Comparison of ENCODE assay signal across 8 cellular contexts in genomic region chr2:12169060-12169406, GRCh38.
A peak's percentile ranks its signal among the peaks of the same experiment; 100 is the strongest.
DNase-seq lines count a peak whose midpoint lies in the region; ATAC-seq and TF ChIP-seq lines count a peak whose summit lies in the region.

No MANE protein-coding gene starts in this region.

- H4K91ac ChIP-seq in neuronal stem cell (ENCODE audit: low read depth, low read length, poor library complexity) = no peak overlapping the region

- no peak overlapping the region for H3K27ac ChIP-seq in neuronal stem cell (replicated peaks; ENCODE audit: low read length)

- H2BK15ac ChIP-seq in neuronal stem cell (ENCODE audit: low read length) = no peak overlapping the region

- H3K36me3 ChIP-seq in neuronal stem cell (replicated peaks in 1 of 2; ENCODE audit: control insufficient read depth in 2 of 2, insufficient read depth in 2 of 2, low read length in 2 of 2) = no peaks in the 10 kb centered on the region

- peak; percentile 82 for DNase-seq in CD1c-positive myeloid dendritic cell (ENCODE audit: extremely low spot score)
- DNase-seq in NB4 (ENCODE audit: low read depth) = peak; percentile 79
- DNase-seq in omental fat pad (ENCODE audit: low spot score) = no peak
- DNase-seq in DMS53 (lab: John Stamatoyannopoulos, UW) = no peak
- no peak for DNase-seq in neuronal stem cell (ENCODE audit: low spot score)
- no peak for DNase-seq in NCI-H1105 treated with DMSO at 0.1 percent for 48 hours (lab: John Stamatoyannopoulos, UW)

- no peak overlapping the region for H3K14ac ChIP-seq in neuronal stem cell (ENCODE audit: low read length)

- no peak for TF ChIP-seq CTCF in NB4 (IDR thresholded peaks at IDR 0.05; ENCODE audit: low read depth, low read length)
- TF ChIP-seq CTCF in omental fat pad (IDR thresholded peaks at IDR 0.05) = no peak

- no peak for TF ChIP-seq POLR2A in NB4 (IDR thresholded peaks at IDR 0.05; ENCODE audit: extremely low read depth, insufficient read length)

- no peak overlapping the region for H4K8ac ChIP-seq in neuronal stem cell (ENCODE audit: low read depth, low read length)

- ATAC-seq in esophagus mucosa (peak; percentile 52), omental fat pad (ENCODE audit: low FRiP score) (peak; percentile 60), HG03460 (IDR thresholded peaks at IDR 0.05; ENCODE audit: unreplicated experiment) (no peak)

- no CpG with 5 or more reads among the region's 4 CpGs for WGBS in neuronal stem cell (ENCODE audit: extremely low coverage in 2 of 2, insufficient read length in 2 of 2, insufficient replicate concordance in 1 of 2), 2 donors

- no peak overlapping the region for H2BK5ac ChIP-seq in neuronal stem cell (ENCODE audit: low read length)

- H3K9me3 ChIP-seq in neuronal stem cell (replicated peaks in 1 of 2; ENCODE audit: control insufficient read depth in 2 of 2, insufficient read depth in 1 of 2, low read depth in 1 of 2, low read length in 2 of 2) = no peaks in the 10 kb centered on the region

- no peaks in the 10 kb centered on the region for H3K79me1 ChIP-seq in neuronal stem cell (ENCODE audit: low read depth, low read length)

- no peak overlapping the region for H3K18ac ChIP-seq in neuronal stem cell (ENCODE audit: low read length)

- no peak overlapping the region for H3K4me3 ChIP-seq in NB4 (ENCODE audit: low read depth, low read length)
- no peak overlapping the region for H3K4me3 ChIP-seq in neuronal stem cell (ENCODE audit: low read length in 2 of 2)

- no peak overlapping the region for H2BK12ac ChIP-seq in neuronal stem cell (ENCODE audit: low read length)

- H3K4me1 ChIP-seq in neuronal stem cell (ENCODE audit: control insufficient read depth in 2 of 2, insufficient read depth in 1 of 2, low read depth in 1 of 2, low read length in 2 of 2) = peaks cover 14 to 19% of the 10 kb centered on the region in 2 donors

- no peak overlapping the region for H2AFZ ChIP-seq in neuronal stem cell (ENCODE audit: low read length)

- H3K4me2 ChIP-seq in neuronal stem cell (ENCODE audit: insufficient read depth, low read length, poor library complexity, severe bottlenecking) = no peak overlapping the region

- H3K23ac ChIP-seq in neuronal stem cell (ENCODE audit: low read depth, low read length, poor library complexity) = no peak overlapping the region

- no peak overlapping the region for H2AK5ac ChIP-seq in neuronal stem cell (ENCODE audit: low read depth, low read length)

- H3K9ac ChIP-seq in neuronal stem cell (ENCODE audit: low read depth, low read length, poor library complexity) = no peak overlapping the region

- H2BK120ac ChIP-seq in neuronal stem cell (ENCODE audit: low read depth, low read length) = no peak overlapping the region

- H3K27me3 ChIP-seq in neuronal stem cell (ENCODE audit: control insufficient read depth in 3 of 3, insufficient read depth in 3 of 3, low read depth in 1 of 3, low read length in 3 of 3) = no peaks in the 10 kb centered on the region

- H3K4ac ChIP-seq in neuronal stem cell (ENCODE audit: low read length) = no peak overlapping the region

Comparison
In these comparisons a context has a peak if more than half of its experiments do, and no peak if none do; other contexts are left out.
1. DNase-seq: peak in CD1c-positive myeloid dendritic cell (single experiment) and NB4 (single experiment); none in omental fat pad (single experiment), DMS53 (single experiment), neuronal stem cell (single experiment) and NCI-H1105 treated with DMSO at 0.1 percent for 48 hours (single experiment).